ENCODE assay signal across 8 cellular contexts in the genomic region with DNA sequence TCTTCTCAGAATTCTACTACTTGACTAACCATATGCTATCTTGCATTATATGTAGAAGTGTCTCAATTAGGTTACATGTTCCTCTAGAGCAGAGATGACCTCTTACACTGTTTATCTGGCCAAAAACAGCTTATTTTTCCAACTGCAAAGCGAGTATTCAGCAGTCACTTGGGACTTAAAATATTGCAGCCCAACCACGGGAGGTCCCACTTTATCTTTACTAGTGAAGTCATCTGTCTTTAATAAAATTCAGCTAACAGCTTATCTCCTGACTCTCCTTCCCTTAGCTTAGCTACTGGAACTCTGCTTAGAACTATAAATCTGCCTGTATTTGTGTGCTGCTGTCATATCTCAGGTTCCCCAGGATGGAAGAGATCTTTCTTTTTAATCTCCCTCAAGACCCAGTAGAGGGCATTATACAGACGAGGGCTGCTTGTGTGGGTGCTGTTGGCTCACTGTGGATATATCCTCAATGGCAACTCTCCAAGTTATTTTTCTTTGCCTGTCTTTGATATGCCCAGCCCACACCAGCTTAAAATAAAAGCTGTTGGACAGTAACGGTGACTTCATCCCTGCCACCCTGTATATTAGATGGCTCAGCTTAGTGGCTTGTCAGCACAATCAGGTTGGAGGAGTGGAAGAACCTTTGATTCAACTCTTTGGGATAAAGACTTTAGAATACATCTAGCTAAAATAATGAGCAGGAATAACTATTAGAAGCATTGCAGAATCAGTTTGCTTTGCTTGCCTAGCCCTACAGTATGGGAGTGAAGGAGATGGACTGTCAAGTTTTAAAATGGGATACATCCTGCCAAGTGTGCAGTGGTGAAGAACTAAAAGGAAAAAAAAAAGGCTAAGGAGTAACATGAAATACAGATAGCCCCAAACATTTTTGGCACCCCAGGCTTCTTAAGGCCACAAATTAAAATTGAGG. TPM values are rescaled to one million over a fixed set of nuclear protein-coding genes. Genes with fewer than 3 reads are reported as not detected.
DNase-seq lines count a peak whose midpoint lies in the region; ATAC-seq and TF ChIP-seq lines count a peak whose summit lies in the region.

No MANE protein-coding gene starts in this region.

- H3K27ac Mint-ChIP-seq in brain = peak overlapping the region in 4 of 5 experiments; percentile 67 to 93 (median 80)

- H3K9ac ChIP-seq in liver (ENCODE audit: low read depth in 1 of 2, low read length in 2 of 2) = peak overlapping the region in 1 of 2 donors; percentile 45

- TF ChIP-seq CTCF in brain (conservative IDR thresholded peaks at IDR 0.05) (peak in 1 of 2 experiments; percentile 39), liver (IDR thresholded peaks at IDR 0.05; ENCODE audit: low read depth, low read length, missing input control) (peak; percentile 23), upper lobe of left lung (IDR thresholded peaks at IDR 0.05) (peak in 5 of 6 experiments; percentile 20 to 47 (median 36)), GM20000 (IDR thresholded peaks at IDR 0.05; ENCODE audit: extremely low read depth, missing control alignments) (no peak)

- H3K4me3 Mint-ChIP-seq in brain = peak overlapping the region in 3 of 5 experiments; percentile 15 to 77 (median 25)

- TF ChIP-seq POLR2A in upper lobe of left lung (IDR thresholded peaks at IDR 0.05) = peak in 1 of 4 donors; percentile 43

- H3K4me3 ChIP-seq in liver (ENCODE audit: low read depth in 1 of 3, low read length in 3 of 3) = no peak overlapping the region
- no peak overlapping the region for H3K4me3 ChIP-seq in upper lobe of left lung

- peak; percentile 64 to 75 for TF ChIP-seq RAD21 in liver (IDR thresholded peaks at IDR 0.05)

- H3K36me3 ChIP-seq in liver (ENCODE audit: control insufficient read depth in 4 of 4, insufficient read depth in 3 of 4, low read depth in 1 of 4, low read length in 3 of 4) (peaks cover 0 to 17% (median 15%) of the 10 kb centered on the region in 4 donors), upper lobe of left lung (peaks cover 7 to 65% (median 27%) of the 10 kb centered on the region in 4 donors)

- peaks cover 78% of the 10 kb centered on the region for H3K36me3 Mint-ChIP-seq in brain

- H3K27ac ChIP-seq in liver (ENCODE audit: low read depth in 1 of 2, low read length in 2 of 2) (peak overlapping the region; percentile 52 to 72), upper lobe of left lung (peak overlapping the region; percentile 40 to 81 (median 69))

- no peaks in the 10 kb centered on the region for H3K9me3 ChIP-seq in liver (ENCODE audit: control insufficient read depth in 4 of 4, low read length in 3 of 4)
- H3K9me3 ChIP-seq in upper lobe of left lung = no peaks in the 10 kb centered on the region

- no peaks in the 10 kb centered on the region for H3K9me3 Mint-ChIP-seq in brain

- TF ChIP-seq EP300 in upper lobe of left lung (IDR thresholded peaks at IDR 0.05) = no peak

- H3K4me1 Mint-ChIP-seq in brain = peaks cover 31% of the 10 kb centered on the region

- H3K27me3 Mint-ChIP-seq in brain = no peaks in the 10 kb centered on the region

- peak; percentile 4 for DNase-seq in NCI-H1694 treated with DMSO at 0.1 percent for 48 hours (lab: John Stamatoyannopoulos, UW)
- DNase-seq in NCI-H1694 (lab: John Stamatoyannopoulos, UW) = no peak
- DNase-seq in NCI-H460 (ENCODE audit: extremely low read depth, low read depth) = peak; percentile 76
- peak in 1 of 2 donors; percentile 57 for DNase-seq in upper lobe of left lung
- DNase-seq in GM20000 (ENCODE audit: low spot score) = no peak
- DNase-seq in NCI-H748 treated with DMSO at 0.1 percent for 48 hours (lab: John Stamatoyannopoulos, UW) = no peak

- WGBS in liver = 25% methylated on average over 4 of the region's 4 CpGs
- 16 to 25% methylated on average over 4 of the region's 4 CpGs for whole genome bisulfite sequencing in upper lobe of left lung, 2 donors

- H3K4me1 ChIP-seq in liver (ENCODE audit: control insufficient read depth in 4 of 4, insufficient read depth in 4 of 4, low read length in 3 of 4) (peaks cover 0 to 18% (median 13%) of the 10 kb centered on the region in 4 donors), upper lobe of left lung (peaks cover 41 to 59% (median 52%) of the 10 kb centered on the region in 4 donors)

- ATAC-seq in upper lobe of left lung (ENCODE audit: low FRiP score in 2 of 2) = peak; percentile 81 to 83

- H3K27me3 ChIP-seq in liver (ENCODE audit: control insufficient read depth in 4 of 4, insufficient read depth in 4 of 4, low read length in 3 of 4) (no peaks in the 10 kb centered on the region), upper lobe of left lung (no peaks in the 10 kb centered on the region)

TF ChIP-seq in liver, 16 proteins besides CTCF, POLR2A, EP300 and RAD21:
- TF ChIP-seq TAF1 (conservative IDR thresholded peaks at IDR 0.05) = peak; percentile 24
- TF ChIP-seq FOXA1 (IDR thresholded peaks at IDR 0.05) = no peak
- TF ChIP-seq JUND (IDR thresholded peaks at IDR 0.05) = peak; percentile 14 to 44
TF ChIP-seq in liver: peak in this region for 2.

RNA-seq across cellular contexts. Expression of gene ENSA, which starts 9.6 kb away (rescaled TPM):
- total RNA-seq in NCI-H460 (2014; rRNA removed; shearing (Covaris generic)) = 123 and 128 TPM in 2 replicates
- polyA plus RNA-seq in NCI-H460 (2014; cell fraction: nucleus; rRNA removed) = 128 and 134 TPM in 2 replicates
- polyA plus RNA-seq in brain (ENCODE audit: insufficient read depth, low read depth, low replicate concordance) = 332 TPM
- 10 to 100 TPM; 53.2 to 57.3 TPM for total RNA-seq in liver
- 10 to 100 TPM; 19.0 to 59.8 TPM for polyA plus RNA-seq in liver
- total RNA-seq in upper lobe of left lung = 100 to 1,000 TPM; 141 to 271 (median 212) TPM

RNA-seq across cellular contexts. Expression of gene MCL1, which starts 40.4 kb away (rescaled TPM):
- 489 and 574 TPM in 2 replicates for total RNA-seq in NCI-H460 (2014; rRNA removed; shearing (Covaris generic))
- 343 and 421 TPM in 2 replicates for polyA plus RNA-seq in NCI-H460 (2014; cell fraction: nucleus; rRNA removed)
- polyA plus RNA-seq in brain (ENCODE audit: insufficient read depth, low read depth, low replicate concordance) (95.9 TPM), liver (10 to 100 TPM; 23.4 to 65.4 TPM)
- total RNA-seq in liver (100 to 1,000 TPM in 1 of 2 donors, 10 to 100 TPM in 1; 94.6 to 181 TPM), upper lobe of left lung (100 to 1,000 TPM; 188 to 580 (median 425) TPM)

Comparison
In these comparisons a context has a peak if more than half of its experiments do, and no peak if none do; other contexts are left out.
1. DNase-seq: peak in NCI-H1694 treated with DMSO at 0.1 percent for 48 hours (single experiment) and NCI-H460 (single experiment); none in NCI-H1694 (single experiment), GM20000 (single experiment) and NCI-H748 treated with DMSO at 0.1 percent for 48 hours (single experiment).